Comparison of ENCODE assay signal across 2 cellular contexts in genomic region chr1:51290489-51290847, GRCh38.
A peak's percentile ranks its signal among the peaks of the same experiment; 100 is the strongest.
TF ChIP-seq lines count a peak whose summit lies in the region.

No MANE protein-coding gene starts in this region.

TF ChIP-seq in HepG2, 621 proteins besides CTCF, POLR2A, EP300 and RAD21:
- TF ChIP-seq ZNF629 (CRISPR knock-in tag; conservative IDR thresholded peaks at IDR 0.05) (peak; percentile 76), HNRNPUL1 (IDR thresholded peaks at IDR 0.05; ENCODE audit: low read depth, low read length) (no peak)

TF ChIP-seq in H1, 55 proteins besides CTCF, POLR2A, EP300 and RAD21:
- TF ChIP-seq KDM1A (IDR thresholded peaks at IDR 0.05; ENCODE audit: borderline replicate concordance, low read length) (peak; percentile 31; the same call in 1 of the 2 replicates), SUZ12 (IDR thresholded peaks at IDR 0.05; ENCODE audit: low read length) (no peak)
